In genomic region chr11:128759597-128759996, GRCh38 we compare ENCODE assay signal across 17 cellular contexts.
DNase-seq lines count a peak whose midpoint lies in the region; ATAC-seq and TF ChIP-seq lines count a peak whose summit lies in the region.
"Had no signal": no experiment of that assay in that cellular context is flagged by ENCODE, and none has a peak within 500 bp of the region (broad histone marks: within the 10 kb centered on the region; RNA-seq: fewer than 3 reads in every experiment).

No MANE protein-coding gene starts in this region.

- H3K9me3 ChIP-seq in neutrophil, result no peaks in the 10 kb centered on the region

- no peaks in the 10 kb centered on the region for H3K27me3 Mint-ChIP-seq in chondrocyte (ENCODE audit: low read depth)

- DNase-seq in Daoy (ENCODE audit: low read depth) (peak; percentile 50), NCI-H226 (peak; percentile 97), chondrocyte (ENCODE audit: low spot score) (no peak)
- no peak for DNase-seq in stimulated activated CD4-positive, alpha-beta T cell treated with anti-CD3 and anti-CD28 coated beads, Interleukin-12 subunit alpha, Interleukin-12 subunit beta, amount 100 ng/mL, for 4 hours
- no peak for DNase-seq in central memory CD4-positive, alpha-beta T cell
- DNase-seq: activated naive CD4-positive, alpha-beta T cell treated with Interleukin-2 at 50 U/mL for 16 hours; DMS79; dorsolateral prefrontal cortex; head of caudate nucleus; NCI-H1048; NCI-H524; stimulated activated CD4-positive, alpha-beta T cell treated with anti-CD3 and anti-CD28 coated beads, Interleukin-4, amount 100 ng/mL, for 1 hour had no signal

- no peak overlapping the region for H3K4me3 Mint-ChIP-seq in chondrocyte (ENCODE audit: unreplicated experiment)
- H3K4me3 Mint-ChIP-seq: WTC11 had no signal

- peaks cover 73% of the 10 kb centered on the region for H3K36me3 ChIP-seq in neutrophil

- no peak for ATAC-seq in HG02571 (IDR thresholded peaks at IDR 0.05; ENCODE audit: unreplicated experiment)
- ATAC-seq: WTC11 had no signal

- H3K27me3 ChIP-seq in neutrophil, result no peaks in the 10 kb centered on the region

- peak overlapping the region; percentile 27 for H3K27ac ChIP-seq in neutrophil
- H3K27ac ChIP-seq: dorsolateral prefrontal cortex had no signal

- peaks cover 18 to 28% of the 10 kb centered on the region in 2 experiments for H3K4me1 ChIP-seq in neutrophil (ENCODE audit: control insufficient read depth in 1 of 2, insufficient read depth in 1 of 2, low read depth in 1 of 2, low read length in 1 of 2)

- peak overlapping the region; percentile 64 for H3K27ac Mint-ChIP-seq in chondrocyte (ENCODE audit: unreplicated experiment)
- H3K27ac Mint-ChIP-seq: progenitor cell of endocrine pancreas, WTC11 had no signal

- H3K9me3 Mint-ChIP-seq in chondrocyte (ENCODE audit: low read depth), result peaks cover 3% of the 10 kb centered on the region

- peaks cover 30% of the 10 kb centered on the region for H3K4me1 Mint-ChIP-seq in chondrocyte (ENCODE audit: low read depth)

- H3K4me3 ChIP-seq in neutrophil (ENCODE audit: low read depth in 1 of 2, low read length in 1 of 2), result no peak overlapping the region
- H3K4me3 ChIP-seq: dorsolateral prefrontal cortex, lung had no signal

- TF ChIP-seq CTCF in chondrocyte (IDR thresholded peaks at IDR 0.05) (no peak), neutrophil (IDR thresholded peaks at IDR 0.05) (no peak)

- H3K36me3 Mint-ChIP-seq in chondrocyte (ENCODE audit: low read depth), result peaks cover 2% of the 10 kb centered on the region
- H3K36me3 Mint-ChIP-seq: WTC11 had no signal

Comparison
In these comparisons a context has a peak if more than half of its experiments do, and no peak if none do; other contexts are left out.
1. DNase-seq: peak in Daoy (single experiment) and NCI-H226 (single experiment); none in chondrocyte (single experiment), stimulated activated CD4-positive, alpha-beta T cell treated with anti-CD3 and anti-CD28 coated beads, Interleukin-12 subunit alpha, Interleukin-12 subunit beta, amount 100 ng/mL, for 4 hours (single experiment) and central memory CD4-positive, alpha-beta T cell (single experiment).